8 cellular contexts compared by ENCODE assay signal in genomic region chr22:37657590-37658132, GRCh38. TPM values are rescaled to one million over a fixed set of nuclear protein-coding genes. Genes with fewer than 3 reads are reported as not detected.
DNase-seq lines count a peak whose midpoint lies in the region; ATAC-seq and TF ChIP-seq lines count a peak whose summit lies in the region.

No MANE protein-coding gene starts in this region.

- peak overlapping the region; percentile 78 for H3K9ac ChIP-seq in adipocyte (ENCODE audit: low read length)

- H3K36me3 ChIP-seq in adipocyte (ENCODE audit: control insufficient read depth, insufficient read depth, low read length, severe bottlenecking), result peaks cover 5% of the 10 kb centered on the region
- H3K36me3 ChIP-seq in tibial nerve, result peaks cover 0 to 14% (median 0%) of the 10 kb centered on the region in 3 donors

- 3 to 15% methylated on average over 6 of the region's 6 CpGs for WGBS in tibial nerve, 2 donors

- DNase-seq in AG10803 (ENCODE audit: low read depth) (peak; percentile 20), HFF-Myc (ENCODE audit: extremely low read depth, low read depth) (no peak), adipocyte (ENCODE audit: low read depth) (no peak), left lobe of liver (ENCODE audit: low spot score) (no peak), tibial nerve (ENCODE audit: low spot score in 2 of 2) (no peak)
- no peak for DNase-seq in stimulated activated CD4-positive, alpha-beta T cell treated with anti-CD3 and anti-CD28 coated beads, Interleukin-4, amount 100 ng/mL, for 1 hour

- peak overlapping the region; percentile 78 for H3K4me3 ChIP-seq in AG10803 (ENCODE audit: low read length)
- H3K4me3 ChIP-seq in HFF-Myc (replicated peaks; ENCODE audit: low read depth, low read length), result peak overlapping the region; percentile 68
- H3K4me3 ChIP-seq in adipocyte (ENCODE audit: low read length), result peak overlapping the region; percentile 81
- peak overlapping the region; percentile 23 to 83 (median 36) for H3K4me3 ChIP-seq in tibial nerve

- no peak for TF ChIP-seq CTCF in AG10803 (conservative IDR thresholded peaks at IDR 0.05; ENCODE audit: low read length)
- TF ChIP-seq CTCF in HFF-Myc (IDR thresholded peaks at IDR 0.05; ENCODE audit: low read depth, low read length, missing control alignments), result no peak
- TF ChIP-seq CTCF in tibial nerve (IDR thresholded peaks at IDR 0.05), result no peak

- peak overlapping the region; percentile 71 to 90 (median 80) for H3K27ac ChIP-seq in tibial nerve

- H3K4me1 ChIP-seq in adipocyte (ENCODE audit: control insufficient read depth, insufficient read depth, low read length) (peaks cover 23% of the 10 kb centered on the region), tibial nerve (peaks cover 0 to 50% (median 25%) of the 10 kb centered on the region in 4 donors)

- TF ChIP-seq EP300 in tibial nerve (IDR thresholded peaks at IDR 0.05), result no peak

- H3K9me3 ChIP-seq in adipocyte (ENCODE audit: control insufficient read depth, low read length) (no peaks in the 10 kb centered on the region), tibial nerve (no peaks in the 10 kb centered on the region)

- ATAC-seq in left lobe of liver (peak; percentile 3), GM21367 (IDR thresholded peaks at IDR 0.05; ENCODE audit: unreplicated experiment) (no peak)
- no peak for ATAC-seq in activated CD4-positive, CD25-positive, alpha-beta regulatory T cell treated with anti-CD3 and anti-CD28 coated beads, Interleukin-2, amount 50 U/mL, for 24 hours

- H3K27me3 ChIP-seq in adipocyte (replicated peaks; ENCODE audit: control insufficient read depth, insufficient read depth, low read length), result no peaks in the 10 kb centered on the region
- H3K27me3 ChIP-seq in tibial nerve, result no peaks in the 10 kb centered on the region

- TF ChIP-seq POLR2A in tibial nerve (IDR thresholded peaks at IDR 0.05), result no peak

RNA-seq across cellular contexts. Expression of gene PDXP, which starts 0.9 kb away (rescaled TPM):
- 40.9 TPM for total RNA-seq in left lobe of liver
- 10 to 100 TPM; 14.7 to 19.7 (median 16.2) TPM for total RNA-seq in tibial nerve

RNA-seq across cellular contexts. Expression of gene LGALS1, which starts 17.8 kb away (rescaled TPM):
- total RNA-seq in left lobe of liver (115 TPM), tibial nerve (1,000 to 10,000 TPM; 1,362 to 3,592 (median 2,463) TPM)

RNA-seq across cellular contexts. Expression of gene SH3BP1, which starts 18.2 kb away (rescaled TPM):
- total RNA-seq in left lobe of liver (3.0 TPM), tibial nerve (10 to 100 TPM in 2 of 4 donors, 1 to 10 TPM in 2; 7.5 to 19.8 (median 13.9) TPM)

RNA-seq across cellular contexts. Expression of gene NOL12, which starts 28.5 kb away (rescaled TPM):
- 9.9 TPM for total RNA-seq in left lobe of liver
- total RNA-seq in tibial nerve, result 10 to 100 TPM; 24.1 to 39.5 (median 31.2) TPM

RNA-seq across cellular contexts. Expression of gene TRIOBP, which starts 39.2 kb away (rescaled TPM):
- total RNA-seq in left lobe of liver (15.7 TPM), tibial nerve (100 to 1,000 TPM; 140 to 160 (median 151) TPM)

Comparison
In these comparisons a context has a peak if more than half of its experiments do, and no peak if none do; other contexts are left out.
1. RNA of gene LGALS1, which starts 17.8 kb away (total RNA-seq): 1,362 to 3,592 TPM in tibial nerve; 115 TPM in left lobe of liver (single experiment); every median in the first group is over 10 times any median in the second.
2. Peak in every context shown above with its lines, with median percentiles within 50 percentile points of each other: H3K4me3 ChIP-seq.